ENCODE assay signal across 8 cellular contexts in genomic region chr1:91712981-91713841, GRCh38.
A peak's percentile ranks its signal among the peaks of the same experiment; 100 is the strongest.
DNase-seq lines count a peak whose midpoint lies in the region; TF ChIP-seq lines count a peak whose summit lies in the region.

No MANE protein-coding gene starts in this region.

- H3K4me1 ChIP-seq in GM23248 (ENCODE audit: insufficient read depth): peaks cover 15% of the 10 kb centered on the region
- no peaks in the 10 kb centered on the region for H3K4me1 ChIP-seq in Peyer's patch
- H3K4me1 ChIP-seq in endodermal cell (ENCODE audit: control insufficient read depth, insufficient read depth, low read length): peaks cover 7% of the 10 kb centered on the region
- no peaks in the 10 kb centered on the region for H3K4me1 ChIP-seq in parathyroid adenoma

- peak overlapping the region; percentile 58 for H3K27ac ChIP-seq in GM23248
- peak overlapping the region; percentile 3 to 79 (median 54) for H3K27ac ChIP-seq in Peyer's patch
- H3K27ac ChIP-seq in endodermal cell (ENCODE audit: low read depth, low read length): no peak overlapping the region
- peak overlapping the region; percentile 46 for H3K27ac ChIP-seq in parathyroid adenoma

- WGBS in GM23248 (ENCODE audit: low coverage in 1 of 2, low lambda C conversion rate in 2 of 2, missing lambda C conversion rate in 2 of 2), 2 experiments: 18 to 24% methylated on average over 15 of the region's 15 CpGs
- WGBS in endodermal cell (ENCODE audit: insufficient coverage in 1 of 2, insufficient read length in 1 of 2), 2 experiments: 74 to 79% methylated on average over 9 to 15 of the region's 15 CpGs

- H3K27ac Mint-ChIP-seq in endodermal cell: peak overlapping the region; percentile 44

- H3K27me3 Mint-ChIP-seq in endodermal cell (ENCODE audit: insufficient read depth): no peaks in the 10 kb centered on the region

- DNase-seq in GM10248 (ENCODE audit: extremely low spot score) (peak; percentile 49), GM23248 (peak; percentile 80), Peyer's patch (peak in 1 of 3 donors; percentile 62), endodermal cell (no peak), nucleus accumbens (lab: John Stamatoyannopoulos, UW) (no peak), Ammon's horn (ENCODE audit: low spot score) (no peak)
- no peak for DNase-seq in central memory CD4-positive, alpha-beta T cell

- no peak for TF ChIP-seq CTCF in GM10248 (IDR thresholded peaks at IDR 0.05; ENCODE audit: control extremely low read depth, extremely low read depth, low read depth, missing control alignments)
- no peak for TF ChIP-seq CTCF in Peyer's patch (IDR thresholded peaks at IDR 0.05)
- TF ChIP-seq CTCF in endodermal cell (conservative IDR thresholded peaks at IDR 0.05): no peak
- TF ChIP-seq CTCF in parathyroid adenoma (IDR thresholded peaks at IDR 0.05): no peak

- H4K20me1 ChIP-seq in GM23248 (ENCODE audit: insufficient read depth): no peaks in the 10 kb centered on the region

- H3K27me3 ChIP-seq in GM23248 (replicated peaks; ENCODE audit: insufficient read depth) (no peaks in the 10 kb centered on the region), Peyer's patch (no peaks in the 10 kb centered on the region), endodermal cell (ENCODE audit: control insufficient read depth, insufficient read depth, low read length, poor library complexity, severe bottlenecking) (no peaks in the 10 kb centered on the region), parathyroid adenoma (ENCODE audit: control insufficient read depth, insufficient read depth, low read length) (no peaks in the 10 kb centered on the region)

- H3K4me1 Mint-ChIP-seq in endodermal cell: peaks cover 20% of the 10 kb centered on the region

- H3K4me2 ChIP-seq in GM23248 (ENCODE audit: unreplicated experiment): peak overlapping the region; percentile 32
- H3K4me2 ChIP-seq in parathyroid adenoma (ENCODE audit: low read length): no peak overlapping the region

- H3K36me3 ChIP-seq in GM23248 (ENCODE audit: low read depth) (peaks cover 30% of the 10 kb centered on the region), Peyer's patch (peaks cover 0 to 19% (median 0%) of the 10 kb centered on the region in 3 donors), endodermal cell (ENCODE audit: control insufficient read depth, insufficient read depth, low read length) (no peaks in the 10 kb centered on the region), parathyroid adenoma (ENCODE audit: control insufficient read depth, insufficient read depth, low read length) (no peaks in the 10 kb centered on the region)

- H3K4me3 Mint-ChIP-seq in endodermal cell: no peak overlapping the region

- H3K4me3 ChIP-seq in GM23248: no peak overlapping the region
- no peak overlapping the region for H3K4me3 ChIP-seq in Peyer's patch
- no peak overlapping the region for H3K4me3 ChIP-seq in endodermal cell (ENCODE audit: low read length)
- H3K4me3 ChIP-seq in parathyroid adenoma (ENCODE audit: low read depth, low read length): no peak overlapping the region

- peak overlapping the region; percentile 58 for H3K9ac ChIP-seq in GM23248
- no peak overlapping the region for H3K9ac ChIP-seq in endodermal cell (ENCODE audit: extremely low read depth, low read length, poor library complexity, severe bottlenecking)
- no peak overlapping the region for H3K9ac ChIP-seq in parathyroid adenoma

- POLR2A ChIA-PET in GM10248 (lab: Yijun Ruan, JAX): no interaction called here

- no peaks in the 10 kb centered on the region for H3K9me3 Mint-ChIP-seq in endodermal cell

- no peaks in the 10 kb centered on the region for H3K9me3 ChIP-seq in GM23248 (ENCODE audit: low read depth)
- no peaks in the 10 kb centered on the region for H3K9me3 ChIP-seq in Peyer's patch
- no peaks in the 10 kb centered on the region for H3K9me3 ChIP-seq in endodermal cell (ENCODE audit: control insufficient read depth, low read length)
- no peaks in the 10 kb centered on the region for H3K9me3 ChIP-seq in parathyroid adenoma (ENCODE audit: control insufficient read depth, low read length)

- H3K79me2 ChIP-seq in GM23248 (ENCODE audit: insufficient read depth): no peaks in the 10 kb centered on the region
- H3K79me2 ChIP-seq in parathyroid adenoma: no peaks in the 10 kb centered on the region

- CTCF ChIA-PET in GM10248 (lab: Yijun Ruan, JAX): interaction anchor here (0.9 to 1.6 kb wide), 5 partner anchors 13 to 185 kb away, joined by 3 to 6 read pairs (median 4); no protein-coding TSS in a partner anchor

- in situ Hi-C loops in GM23248 (cut with MboI): no loop called here

- H3K36me3 Mint-ChIP-seq in endodermal cell (ENCODE audit: low read depth): no peaks in the 10 kb centered on the region

- H3F3A ChIP-seq in GM23248 (ENCODE audit: insufficient read depth): no peaks in the 10 kb centered on the region

- no peak for TF ChIP-seq POLR2A in Peyer's patch (IDR thresholded peaks at IDR 0.05)

- H2AFZ ChIP-seq in GM23248 (peak overlapping the region; percentile 76), parathyroid adenoma (peak overlapping the region; percentile 28)

- H3K9me2 ChIP-seq in GM23248 (ENCODE audit: insufficient read depth): no peaks in the 10 kb centered on the region

Comparison
In these comparisons a context has a peak if more than half of its experiments do, and no peak if none do; other contexts are left out.
1. DNase-seq: peak in GM10248 (single experiment) and GM23248 (single experiment); none in endodermal cell (single experiment), nucleus accumbens (0 of 56), central memory CD4-positive, alpha-beta T cell (single experiment) and Ammon's horn (single experiment).